Comparison of ENCODE assay signal across 32 cellular contexts in genomic region chr12:44002607-44003006, GRCh38.
"Had no signal": no experiment of that assay in that cellular context is flagged by ENCODE, and none has a peak within 500 bp of the region (broad histone marks: within the 10 kb centered on the region; RNA-seq: fewer than 3 reads in every experiment).

No MANE protein-coding gene starts in this region.

- DNase-seq: activated B cell treated with CpG ODN at 0.5 μM for 24 hours; activated CD4-positive, alpha-beta memory T cell treated with anti-CD3 and anti-CD28 coated beads for 36 hours; activated CD4-positive, alpha-beta T cell treated with anti-CD3 and anti-CD28 coated beads for 4 hours; activated CD4-positive, alpha-beta T cell treated with anti-CD3 and anti-CD28 coated beads, Interleukin-2, amount 10 ng/mL, durations not matched to agents 24 days and 14 days; activated CD4-positive, alpha-beta T cell treated with anti-CD3 and anti-CD28 coated beads, Interleukin-2, amount 50 U/mL, for 1 hour; activated CD4-positive, alpha-beta T cell treated with anti-CD3 and anti-CD28 coated beads, Interleukin-2, amount 50 U/mL, for 4 hours; activated CD4-positive, CD25-positive, alpha-beta regulatory T cell treated with anti-CD3 and anti-CD28 coated beads, Interleukin-2, amount 50 U/mL, for 72 hours; activated CD8-positive, alpha-beta memory T cell treated with anti-CD3 and anti-CD28 coated beads, Interleukin-2, amount 50 U/mL, for 4 hours; activated CD8-positive, alpha-beta T cell treated with anti-CD3 and anti-CD28 coated beads for 36 hours; activated effector memory CD4-positive, alpha-beta T cell treated with anti-CD3 and anti-CD28 coated beads, Interleukin-2, amount 50 U/mL, for 16 hours; activated gamma-delta T cell treated with Interleukin-2 at 50 U/mL for 16 hours; activated naive CD4-positive, alpha-beta T cell; activated naive CD4-positive, alpha-beta T cell treated with anti-CD3 and anti-CD28 coated beads for 36 hours; activated naive CD4-positive, alpha-beta T cell treated with anti-CD3 and anti-CD28 coated beads, Interleukin-2, amount 50 U/mL, for 16 hours; activated naive CD8-positive, alpha-beta T cell treated with anti-CD3 and anti-CD28 coated beads for 36 hours; activated T-cell treated with anti-CD3 and anti-CD28 coated beads for 4 hours; activated T-cell treated with anti-CD3 and anti-CD28 coated beads, Interleukin-2, amount 50 U/mL, for 1 hour; activated T-cell treated with anti-CD3 and anti-CD28 coated beads, Interleukin-2, amount 50 U/mL, for 4 hours; activated T-cell treated with anti-CD3 and anti-CD28 coated beads, Interleukin-2, amount 50 U/mL, for 72 hours; adrenal gland; amniotic stem cell; aorta; body of pancreas; brain microvascular endothelial cell; central memory CD4-positive, alpha-beta T cell; T-helper 1 cell; T-helper 2 cell; T-helper 9 cell had no signal

- H3K36me3 ChIP-seq: adrenal gland, brain microvascular endothelial cell, breast epithelium had no signal

- H3K27me3 ChIP-seq: adrenal gland, body of pancreas, brain microvascular endothelial cell, breast epithelium had no signal

- H3K9me3 ChIP-seq: adrenal gland, body of pancreas, breast epithelium had no signal

- ATAC-seq: activated CD8-positive, alpha-beta T cell treated with anti-CD3 and anti-CD28 coated beads for 36 hours; activated naive CD4-positive, alpha-beta T cell treated with anti-CD3 and anti-CD28 coated beads, Interleukin-2, amount 50 U/mL, for 72 hours; activated T-cell treated with anti-CD3 and anti-CD28 coated beads, Interleukin-2, amount 50 U/mL, for 4 hours; activated T-cell treated with anti-CD3 and anti-CD28 coated beads, Interleukin-2, amount 50 U/mL, for 72 hours; activated T-helper 17 cell treated with anti-CD3 and anti-CD28 coated beads, Interleukin-2, amount 50 U/mL, for 72 hours; body of pancreas had no signal

- H3K27ac ChIP-seq: adrenal gland, body of pancreas, brain microvascular endothelial cell, breast epithelium, VCaP had no signal

- H3K4me1 ChIP-seq: adrenal gland, body of pancreas, breast epithelium had no signal

- H3K4me3 ChIP-seq: adrenal gland, body of pancreas, breast epithelium had no signal
